ENCODE assay signal across 9 cellular contexts in genomic region chr12:41190360-41190759, GRCh38. TPM values are rescaled to one million over a fixed set of nuclear protein-coding genes. Genes with fewer than 3 reads are reported as not detected.
DNase-seq lines count a peak whose midpoint lies in the region; ATAC-seq, FAIRE-seq and TF ChIP-seq lines count a peak whose summit lies in the region.
"Had no signal": no experiment of that assay in that cellular context is flagged by ENCODE, and none has a peak within 500 bp of the region (broad histone marks: within the 10 kb centered on the region; RNA-seq: fewer than 3 reads in every experiment).

No MANE protein-coding gene starts in this region.

- H3K27ac ChIP-seq in ascending aorta, result peak overlapping the region; percentile 74 to 87
- H3K27ac ChIP-seq in HepG2 (ENCODE audit: extremely low read length, insufficient read depth, low read length), result no peak overlapping the region

- in situ Hi-C loops in HepG2 (cut with HindIII; ENCODE audit: extremely low pct_ligation_motif_present, low pct_unique_long_range_greater_than_20kb), result no loop called here

- ATAC-seq in HepG2, result peak; percentile 56
- no peak for ATAC-seq in GM18498 (IDR thresholded peaks at IDR 0.05; ENCODE audit: unreplicated experiment)

- 11% methylated on average over 4 of the region's 4 CpGs for WGBS in HepG2 (ENCODE audit: low lambda C conversion rate)

- no peak overlapping the region for H3K4me2 ChIP-seq in HepG2 (ENCODE audit: low read depth, low read length)

- H3K27me3 ChIP-seq in BE2C, result peaks cover 45% of the 10 kb centered on the region
- H3K27me3 ChIP-seq in ascending aorta, result no peaks in the 10 kb centered on the region
- peaks cover 1 to 25% of the 10 kb centered on the region in 2 experiments; a peak in 2 of 5 replicates for H3K27me3 ChIP-seq in HepG2 (ENCODE audit: control insufficient read depth in 1 of 2, insufficient read depth in 2 of 2, low read length in 2 of 2)

- POLR2A ChIA-PET in HepG2 (lab: Yijun Ruan, JAX), result no interaction called here

- BruUV-seq in HepG2 (replicated peaks; lab: Mats Ljungman, UMichigan), result no TSS peak

- H3K4me3 ChIP-seq in BE2C (ENCODE audit: low read depth, low read length) (no peak overlapping the region), ascending aorta (peak overlapping the region; percentile 65 to 96), HepG2 (replicated peaks in 1 of 3; ENCODE audit: insufficient read depth in 1 of 3, low read depth in 2 of 3, low read length in 3 of 3) (no peak overlapping the region)

- intact Hi-C loops in ascending aorta (cut with DNase I) (loop anchor here (10.0 kb wide), 1 partner anchor 834 kb away; no protein-coding TSS in a partner anchor), HepG2 (cut with micrococcal nuclease; ENCODE audit: unreplicated experiment) (no loop called here)

- TF ChIP-seq POLR2A in HepG2 (IDR thresholded peaks at IDR 0.05; ENCODE audit: insufficient read depth in 1 of 2, low read depth in 2 of 2, low read length in 2 of 2), result no peak

- H3K36me3 ChIP-seq in BE2C (no peaks in the 10 kb centered on the region), ascending aorta (no peaks in the 10 kb centered on the region), HepG2 (replicated peaks in 1 of 2; ENCODE audit: control insufficient read depth in 1 of 2, insufficient read depth in 2 of 2, low read length in 2 of 2) (no peaks in the 10 kb centered on the region)

- FAIRE-seq in HepG2 (lab: Jason Lieb, UNC), result no peak

- TF ChIP-seq EP300 in HepG2 (IDR thresholded peaks at IDR 0.05; ENCODE audit: low read depth in 2 of 2, low read length in 2 of 2), result no peak
- no peak for TF ChIP-seq EP300 in HepG2 (CRISPR knock-in tag; IDR thresholded peaks at IDR 0.05; ENCODE audit: borderline replicate concordance)

- DNase-seq in BE2C, result no peak
- peak; percentile 0 for DNase-seq in LHCN-M2 (ENCODE audit: low read depth)
- DNase-seq in ascending aorta (ENCODE audit: low spot score in 2 of 2), result no peak
- DNase-seq in HepG2 (ENCODE audit: low spot score), result peak; percentile 2
- no peak for DNase-seq in activated CD8-positive, alpha-beta memory T cell treated with anti-CD3 and anti-CD28 coated beads, Interleukin-2, amount 50 U/mL, for 4 hours
- no peak for DNase-seq in CD1c-positive myeloid dendritic cell (ENCODE audit: extremely low spot score)
- DNase-seq in NCI-H187 treated with DMSO at 0.1 percent for 48 hours (lab: John Stamatoyannopoulos, UW), result no peak
- DNase-seq: activated B cell treated with CpG ODN at 0.5 μM for 24 hours had no signal

- H3K9ac ChIP-seq in HepG2 (ENCODE audit: insufficient read depth, low read depth, low read length), result no peak overlapping the region

- H2AFZ ChIP-seq in HepG2 (ENCODE audit: low read length), result no peak overlapping the region

- H3K4me1 ChIP-seq in BE2C (no peaks in the 10 kb centered on the region), ascending aorta (peaks cover 0 to 3% of the 10 kb centered on the region in 2 donors), HepG2 (ENCODE audit: insufficient read depth, low read length) (no peaks in the 10 kb centered on the region)

- no peak for TF ChIP-seq RAD21 in HepG2 (CRISPR knock-in tag; IDR thresholded peaks at IDR 0.05)

- H3K79me2 ChIP-seq in HepG2 (ENCODE audit: insufficient read depth, low read length), result no peaks in the 10 kb centered on the region

- CTCF ChIA-PET in HepG2 (lab: Yijun Ruan, JAX; ENCODE audit: low intra/inter-chr PET ratio, low total read pairs), result no interaction called here

- TF ChIP-seq CTCF in BE2C (IDR thresholded peaks at IDR 0.05; ENCODE audit: low read depth, low read length) (peak; percentile 51), ascending aorta (IDR thresholded peaks at IDR 0.05) (peak in 2 of 3 experiments; percentile 51 to 65), HepG2 (CRISPR knock-in tag; IDR thresholded peaks at IDR 0.05) (0 out of 2 replicates have a peak, but pooled peaks have one; percentile 10)

- no peaks in the 10 kb centered on the region for H4K20me1 ChIP-seq in HepG2 (ENCODE audit: insufficient read depth, low read length)

- H3K9me3 ChIP-seq in BE2C (no peaks in the 10 kb centered on the region), ascending aorta (no peaks in the 10 kb centered on the region), HepG2 (ENCODE audit: low read length) (no peaks in the 10 kb centered on the region)

TF ChIP-seq in HepG2, 621 proteins besides CTCF, POLR2A, EP300 and RAD21:
- no peak for TF ChIP-seq RXRA (CRISPR knock-in tag; IDR thresholded peaks at IDR 0.05)
- 0 out of 2 replicates have a peak, but pooled peaks have one; percentile 9 for TF ChIP-seq STAG1 (CRISPR knock-in tag; IDR thresholded peaks at IDR 0.05)
- TF ChIP-seq, protein P1, sequence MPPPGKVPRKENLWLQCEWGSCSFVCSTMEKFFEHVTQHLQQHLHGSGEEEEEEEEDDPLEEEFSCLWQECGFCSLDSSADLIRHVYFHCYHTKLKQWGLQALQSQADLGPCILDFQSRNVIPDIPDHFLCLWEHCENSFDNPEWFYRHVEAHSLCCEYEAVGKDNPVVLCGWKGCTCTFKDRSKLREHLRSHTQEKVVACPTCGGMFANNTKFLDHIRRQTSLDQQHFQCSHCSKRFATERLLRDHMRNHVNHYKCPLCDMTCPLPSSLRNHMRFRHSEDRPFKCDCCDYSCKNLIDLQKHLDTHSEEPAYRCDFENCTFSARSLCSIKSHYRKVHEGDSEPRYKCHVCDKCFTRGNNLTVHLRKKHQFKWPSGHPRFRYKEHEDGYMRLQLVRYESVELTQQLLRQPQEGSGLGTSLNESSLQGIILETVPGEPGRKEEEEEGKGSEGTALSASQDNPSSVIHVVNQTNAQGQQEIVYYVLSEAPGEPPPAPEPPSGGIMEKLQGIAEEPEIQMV (CRISPR knock-in tag; IDR thresholded peaks at IDR 0.05; ENCODE audit: low read depth), result no peak
- no peak for TF ChIP-seq ZNF225 (CRISPR knock-in tag; IDR thresholded peaks at IDR 0.05)
- no peak for TF ChIP-seq ATAD3A (CRISPR knock-in tag; IDR thresholded peaks at IDR 0.05)

RNA-seq across cellular contexts. Expression of gene PDZRN4, which starts 2.2 kb away (rescaled TPM):
- polyA plus RNA-seq in BE2C (2012; ENCODE audit: insufficient read depth, insufficient read length, low read depth), result not detected
- total RNA-seq in LHCN-M2 (2014; rRNA removed) (not detected in 2 replicates), ascending aorta (1.3 TPM), HepG2 (2016; rRNA removed; fragmentation: Illumina TruSeq; extraction: Trizol) (not detected in 2 replicates)
- polyA plus RNA-seq in LHCN-M2 (2012), result not detected
- total RNA-seq in HepG2 (2016; cell fraction: cytosol; rRNA removed; fragmentation: Illumina TruSeq; extraction: Trizol; ENCODE audit: low read depth), result not detected in 2 replicates
- total RNA-seq in HepG2 (2016; cell fraction: insoluble cytoplasmic fraction; rRNA removed; fragmentation: Illumina TruSeq; extraction: Trizol), result not detected in 2 replicates
- total RNA-seq in HepG2 (2016; cell fraction: membrane; rRNA removed; fragmentation: Illumina TruSeq; extraction: Trizol), result not detected in 2 replicates
- not detected in 2 replicates for total RNA-seq in HepG2 (2016; cell fraction: nucleus; rRNA removed; fragmentation: Illumina TruSeq; extraction: Trizol)
- polyA plus RNA-seq in HepG2 (2011; rRNA removed), result not detected in 2 replicates
- not detected in 2 replicates for polyA plus RNA-seq in HepG2 (2011; cell fraction: cytosol; rRNA removed)
- not detected in 2 replicates for polyA plus RNA-seq in HepG2 (2011; cell fraction: nucleus; rRNA removed)
- polyA plus RNA-seq in HepG2 (2012), result not detected in 2 replicates
- polyA plus RNA-seq in HepG2 (2016; cell fraction: cytosol; fragmentation: Illumina TruSeq; extraction: Trizol; ENCODE audit: low read depth), result not detected in 2 replicates
- polyA plus RNA-seq in HepG2 (2016; cell fraction: insoluble cytoplasmic fraction; fragmentation: Illumina TruSeq; extraction: Trizol; ENCODE audit: low read depth), result not detected in 2 replicates
- not detected in 2 replicates for polyA plus RNA-seq in HepG2 (2016; cell fraction: membrane; fragmentation: Illumina TruSeq; extraction: Trizol; ENCODE audit: low read depth)
- not detected in 2 replicates for polyA plus RNA-seq in HepG2 (2016; cell fraction: nucleus; fragmentation: Illumina TruSeq; extraction: Trizol; ENCODE audit: insufficient read depth, low read depth)
- not detected in 2 replicates for polyA minus RNA-seq in HepG2 (2011; rRNA and poly(A)+ RNA removed; ENCODE audit: low replicate concordance)
- polyA minus RNA-seq in HepG2 (2011; cell fraction: cytosol; rRNA and poly(A)+ RNA removed), result not detected in 2 replicates
- polyA minus RNA-seq in HepG2 (2011; cell fraction: nucleus; rRNA and poly(A)+ RNA removed), result not detected in 2 replicates
- total RNA-seq: activated B cell treated with CpG ODN at 0.5 μM for 24 hours had no signal

Comparison
In these comparisons a context has a peak if more than half of its experiments do, and no peak if none do; other contexts are left out.
1. DNase-seq: peak in LHCN-M2 (single experiment) and HepG2 (single experiment); none in BE2C (single experiment), ascending aorta (0 of 2), activated CD8-positive, alpha-beta memory T cell treated with anti-CD3 and anti-CD28 coated beads, Interleukin-2, amount 50 U/mL, for 4 hours (single experiment), CD1c-positive myeloid dendritic cell (single experiment) and NCI-H187 treated with DMSO at 0.1 percent for 48 hours (single experiment).
2. H3K4me3 ChIP-seq: peak in ascending aorta (2 of 2); none in BE2C (single experiment) and HepG2 (0 of 3).
3. Peak in every context shown above with its lines, with median percentiles within 50 percentile points of each other: CTCF ChIP-seq.